ENCODE assay signal across 28 cellular contexts in the genomic region with DNA sequence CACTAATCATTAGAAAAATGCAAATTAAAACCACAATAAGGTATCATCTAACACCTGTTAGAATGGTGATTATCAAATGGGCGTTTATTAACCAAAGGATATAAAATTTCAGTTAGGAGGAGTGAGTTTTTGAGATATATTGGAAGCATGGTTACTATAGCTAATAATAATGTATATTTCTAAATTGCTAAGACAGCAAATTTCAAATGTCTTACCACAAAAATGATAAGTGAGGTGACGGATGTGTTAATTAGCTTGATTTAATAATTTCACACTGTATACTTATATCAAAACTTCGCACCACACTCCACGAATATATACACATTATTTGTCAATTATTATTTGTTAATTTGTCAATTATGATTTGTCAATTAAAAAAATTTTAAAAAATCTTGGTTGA.
"Had no signal": no experiment of that assay in that cellular context is flagged by ENCODE, and none has a peak within 500 bp of the region (broad histone marks: within the 10 kb centered on the region; RNA-seq: fewer than 3 reads in every experiment).

No MANE protein-coding gene starts in this region.

- FAIRE-seq: bronchial epithelial cell had no signal

- H3K36me3 ChIP-seq: ascending aorta, cardiac muscle cell had no signal

- H3K4me3 ChIP-seq: ascending aorta, cardiac muscle cell had no signal

- ATAC-seq: activated CD8-positive, alpha-beta memory T cell treated with anti-CD3 and anti-CD28 coated beads, Interleukin-2, amount 10 ng/mL, durations not matched to agents 7 days and 5 days; activated CD8-positive, alpha-beta T cell treated with anti-CD3 and anti-CD28 coated beads, Interleukin-2, amount 10 ng/mL, durations not matched to agents 7 days and 5 days; activated naive CD8-positive, alpha-beta T cell treated with anti-CD3 and anti-CD28 coated beads, Interleukin-2, amount 50 U/mL, for 24 hours had no signal

- H3K4me1 ChIP-seq: ascending aorta had no signal

- DNase-seq: activated B cell treated with CpG ODN at 0.5 μM for 24 hours; activated CD4-positive, alpha-beta memory T cell treated with anti-CD3 and anti-CD28 coated beads, Interleukin-2, amount 10 ng/mL, durations not matched to agents 7 days and 5 days; activated CD4-positive, alpha-beta T cell treated with anti-CD3 and anti-CD28 coated beads for 48 hours; activated CD4-positive, alpha-beta T cell treated with anti-CD3 and anti-CD28 coated beads, Interleukin-2, amount 10 ng/mL, durations not matched to agents 7 days and 5 days; activated CD4-positive, alpha-beta T cell treated with anti-CD3 and anti-CD28 coated beads, Interleukin-2, amount 50 U/mL, for 48 hours; activated CD4-positive, CD25-positive, alpha-beta regulatory T cell treated with anti-CD3 and anti-CD28 coated beads, Interleukin-2, amount 50 U/mL, for 72 hours; activated CD8-positive, alpha-beta memory T cell treated with anti-CD3 and anti-CD28 coated beads for 24 hours; activated CD8-positive, alpha-beta memory T cell treated with anti-CD3 and anti-CD28 coated beads, Interleukin-2, amount 10 ng/mL, durations not matched to agents 7 days and 5 days; activated CD8-positive, alpha-beta memory T cell treated with anti-CD3 and anti-CD28 coated beads, Interleukin-2, amount 50 U/mL, for 48 hours; activated CD8-positive, alpha-beta T cell treated with anti-CD3 and anti-CD28 coated beads, Interleukin-2, amount 10 ng/mL, durations not matched to agents 7 days and 5 days; activated effector memory CD4-positive, alpha-beta T cell treated with Interleukin-2 at 50 U/mL for 16 hours; activated gamma-delta T cell; activated naive CD4-positive, alpha-beta T cell treated with anti-CD3 and anti-CD28 coated beads, Interleukin-2, amount 10 ng/mL, durations not matched to agents 7 days and 5 days; activated naive CD4-positive, alpha-beta T cell treated with Interleukin-2 at 50 U/mL for 16 hours; activated naive CD8-positive, alpha-beta T cell treated with anti-CD3 and anti-CD28 coated beads, Interleukin-2, amount 10 ng/mL, durations not matched to agents 7 days and 5 days; activated naive CD8-positive, alpha-beta T cell treated with anti-CD3 and anti-CD28 coated beads, Interleukin-2, amount 50 U/mL, for 24 hours; activated T-cell treated with anti-CD3 and anti-CD28 coated beads, Interleukin-2, amount 50 U/mL, for 24 hours; activated T-cell treated with anti-CD3 and anti-CD28 coated beads, Interleukin-2, amount 50 U/mL, for 48 hours; amygdala; anterior cingulate cortex; caudate nucleus; cerebellar nuclear complex; T-helper 2 cell; T-helper 9 cell had no signal

- H3K27ac ChIP-seq: ascending aorta, cardiac muscle cell, VCaP had no signal

- H3K27me3 ChIP-seq: ascending aorta, cardiac muscle cell had no signal

- H3K9me3 ChIP-seq: ascending aorta had no signal
